ENCODE assay signal across 8 cellular contexts in genomic region chr9:5186416-5187169, GRCh38. TPM values are rescaled to one million over a fixed set of nuclear protein-coding genes. Genes with fewer than 3 reads are reported as not detected.
DNase-seq lines count a peak whose midpoint lies in the region; ATAC-seq and TF ChIP-seq lines count a peak whose summit lies in the region.

No MANE protein-coding gene starts in this region.

- H3K9ac ChIP-seq in parathyroid adenoma: no peak overlapping the region

- peak; percentile 67 for TF ChIP-seq CTCF in foreskin fibroblast (IDR thresholded peaks at IDR 0.05; ENCODE audit: low read depth, low read length)
- TF ChIP-seq CTCF in parathyroid adenoma (IDR thresholded peaks at IDR 0.05): peak; percentile 58

- peaks cover 22% of the 10 kb centered on the region for H3K4me1 Mint-ChIP-seq in activated T-helper 2 cell treated with anti-CD3 and anti-CD28 coated beads, Interferon-gamma antibody, Interleukin-2, Interleukin-4, amounts not matched to agents 10 μg/mL and 5 μg/mL and 100 μg/mL, durations not matched to agents 14 hours and 24 hours and 36 hours (ENCODE audit: low read depth)

- peak overlapping the region; percentile 3 for H3K27ac Mint-ChIP-seq in activated T-helper 2 cell treated with anti-CD3 and anti-CD28 coated beads, Interferon-gamma antibody, Interleukin-2, Interleukin-4, amounts not matched to agents 10 μg/mL and 5 μg/mL and 100 μg/mL, durations not matched to agents 14 hours and 24 hours and 36 hours

- no peak overlapping the region for H2AFZ ChIP-seq in parathyroid adenoma

- DNase-seq in DMS153 treated with DMSO at 0.1 percent for 48 hours (lab: John Stamatoyannopoulos, UW; ENCODE audit: unreplicated experiment): peak; percentile 63
- DNase-seq in HPDE6-E6E7 (ENCODE audit: extremely low spot score): peak; percentile 64
- DNase-seq in OCI-M1 (lab: John Stamatoyannopoulos, UW): peak; percentile 99
- DNase-seq in activated T-helper 2 cell treated with anti-CD3 and anti-CD28 coated beads, Interferon-gamma antibody, Interleukin-2, Interleukin-4, amounts not matched to agents 10 μg/mL and 5 μg/mL and 100 μg/mL, durations not matched to agents 14 hours and 24 hours and 36 hours (ENCODE audit: low spot score): peak; percentile 39
- peak; percentile 28 to 73 for DNase-seq in foreskin fibroblast

- no peak overlapping the region for H3K4me3 Mint-ChIP-seq in activated T-helper 2 cell treated with anti-CD3 and anti-CD28 coated beads, Interferon-gamma antibody, Interleukin-2, Interleukin-4, amounts not matched to agents 10 μg/mL and 5 μg/mL and 100 μg/mL, durations not matched to agents 14 hours and 24 hours and 36 hours (ENCODE audit: low read depth)

- H3K27ac ChIP-seq in parathyroid adenoma: no peak overlapping the region

- H3K9me3 Mint-ChIP-seq in activated T-helper 2 cell treated with anti-CD3 and anti-CD28 coated beads, Interferon-gamma antibody, Interleukin-2, Interleukin-4, amounts not matched to agents 10 μg/mL and 5 μg/mL and 100 μg/mL, durations not matched to agents 14 hours and 24 hours and 36 hours: no peaks in the 10 kb centered on the region

- H3K27me3 ChIP-seq in parathyroid adenoma (ENCODE audit: control insufficient read depth, insufficient read depth, low read length): no peaks in the 10 kb centered on the region

- H3K4me3 ChIP-seq in foreskin fibroblast (ENCODE audit: low read depth in 1 of 2, low read length in 2 of 2): no peak overlapping the region
- H3K4me3 ChIP-seq in parathyroid adenoma (ENCODE audit: low read depth, low read length): no peak overlapping the region

- H3K36me3 Mint-ChIP-seq in activated T-helper 2 cell treated with anti-CD3 and anti-CD28 coated beads, Interferon-gamma antibody, Interleukin-2, Interleukin-4, amounts not matched to agents 10 μg/mL and 5 μg/mL and 100 μg/mL, durations not matched to agents 14 hours and 24 hours and 36 hours (ENCODE audit: low read depth): no peaks in the 10 kb centered on the region

- H3K36me3 ChIP-seq in parathyroid adenoma (ENCODE audit: control insufficient read depth, insufficient read depth, low read length): no peaks in the 10 kb centered on the region

- intact Hi-C loops in activated T-helper 2 cell treated with anti-CD3 and anti-CD28 coated beads, Interferon-gamma antibody, Interleukin-2, Interleukin-4, amounts not matched to agents 10 μg/mL and 5 μg/mL and 100 μg/mL, durations not matched to agents 14 hours and 24 hours and 36 hours (cut with micrococcal nuclease): loop anchor here (1.0 to 5.0 kb wide), 4 partner anchors 239 to 429 kb away; no protein-coding TSS in a partner anchor

- H3K27me3 Mint-ChIP-seq in activated T-helper 2 cell treated with anti-CD3 and anti-CD28 coated beads, Interferon-gamma antibody, Interleukin-2, Interleukin-4, amounts not matched to agents 10 μg/mL and 5 μg/mL and 100 μg/mL, durations not matched to agents 14 hours and 24 hours and 36 hours (ENCODE audit: low read depth): peaks cover 17% of the 10 kb centered on the region

- no peak overlapping the region for H3K4me2 ChIP-seq in parathyroid adenoma (ENCODE audit: low read length)

- H3K9me3 ChIP-seq in parathyroid adenoma (ENCODE audit: control insufficient read depth, low read length): no peaks in the 10 kb centered on the region

- H3K4me1 ChIP-seq in parathyroid adenoma: no peaks in the 10 kb centered on the region

- H3K79me2 ChIP-seq in parathyroid adenoma: no peaks in the 10 kb centered on the region

- ATAC-seq in HG02938 (IDR thresholded peaks at IDR 0.05; ENCODE audit: unreplicated experiment) (no peak), GM21619 (IDR thresholded peaks at IDR 0.05; ENCODE audit: unreplicated experiment) (no peak)

RNA-seq across cellular contexts. Expression of gene INSL6, which starts 1.2 kb away (rescaled TPM):
- total RNA-seq in activated T-helper 2 cell treated with anti-CD3 and anti-CD28 coated beads, Interferon-gamma antibody, Interleukin-2, Interleukin-4, amounts not matched to agents 10 μg/mL and 5 μg/mL and 100 μg/mL, durations not matched to agents 14 hours and 24 hours and 36 hours: not detected in 2 replicates

RNA-seq across cellular contexts. Expression of gene INSL4, which starts 44.6 kb away (rescaled TPM):
- not detected in 2 replicates for total RNA-seq in activated T-helper 2 cell treated with anti-CD3 and anti-CD28 coated beads, Interferon-gamma antibody, Interleukin-2, Interleukin-4, amounts not matched to agents 10 μg/mL and 5 μg/mL and 100 μg/mL, durations not matched to agents 14 hours and 24 hours and 36 hours

Comparison
In these comparisons a context has a peak if more than half of its experiments do, and no peak if none do; other contexts are left out.
1. DNase-seq: peak in every context shown above with its lines; median percentile 99 in OCI-M1; 64 in HPDE6-E6E7; 63 in DMS153 treated with DMSO at 0.1 percent for 48 hours; 50 in foreskin fibroblast; 39 in activated T-helper 2 cell treated with anti-CD3 and anti-CD28 coated beads, Interferon-gamma antibody, Interleukin-2, Interleukin-4, amounts not matched to agents 10 μg/mL and 5 μg/mL and 100 μg/mL, durations not matched to agents 14 hours and 24 hours and 36 hours.